Comparison of ENCODE assay signal across 8 cellular contexts in the genomic region with DNA sequence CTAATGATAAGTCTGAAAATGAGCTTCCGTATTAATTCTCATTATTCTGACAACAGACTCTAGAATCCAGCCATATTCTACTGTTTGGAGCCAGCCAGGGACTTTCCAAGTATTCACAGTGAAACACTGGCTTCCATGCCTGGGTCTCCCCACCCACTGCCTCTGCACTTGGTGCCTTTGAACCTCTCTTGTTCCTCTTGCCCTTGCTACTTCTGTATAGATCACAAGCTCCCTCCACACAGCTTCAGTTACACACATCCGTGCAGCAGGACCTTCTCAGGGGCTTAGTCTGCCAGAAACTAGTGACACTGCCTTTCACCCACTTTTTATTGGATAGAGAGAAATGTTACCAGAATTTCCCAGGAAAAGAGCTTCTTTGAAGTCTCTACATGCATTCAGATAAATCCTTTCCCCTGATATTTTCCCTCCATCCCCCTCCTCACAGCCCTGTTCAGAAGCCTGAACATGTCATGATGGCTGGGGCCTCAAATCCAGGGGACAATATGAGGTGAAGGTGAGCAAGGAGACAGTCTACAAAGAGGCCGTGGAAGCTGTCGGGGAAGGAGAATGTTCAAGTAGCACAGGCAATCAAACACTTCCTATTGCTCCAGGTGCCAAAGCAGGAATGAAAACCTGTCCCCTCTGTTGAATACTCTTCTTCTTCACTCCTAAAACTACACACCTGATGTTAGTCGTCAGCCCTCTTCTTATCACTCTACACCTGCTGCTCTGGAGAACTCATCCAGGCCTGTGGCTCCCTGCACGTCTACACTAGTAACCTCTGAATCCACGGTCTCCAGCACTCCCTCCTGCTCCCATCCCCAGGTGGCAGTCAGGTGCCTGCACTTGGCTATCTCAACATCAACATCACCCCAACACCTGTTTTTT. TPM values are rescaled to one million over a fixed set of nuclear protein-coding genes. Genes with fewer than 3 reads are reported as not detected.
DNase-seq lines count a peak whose midpoint lies in the region; ATAC-seq and TF ChIP-seq lines count a peak whose summit lies in the region.

No MANE protein-coding gene starts in this region.

- no peak for TF ChIP-seq CTCF in esophagus squamous epithelium (IDR thresholded peaks at IDR 0.05)

- peaks cover 0 to 8% (median 0%) of the 10 kb centered on the region in 4 donors for H3K27me3 ChIP-seq in esophagus squamous epithelium
- no peaks in the 10 kb centered on the region for H3K27me3 ChIP-seq in skeletal muscle tissue (ENCODE audit: control insufficient read depth in 3 of 3, insufficient read depth in 3 of 3, low read length in 3 of 3)
- peaks cover 68% of the 10 kb centered on the region for H3K27me3 ChIP-seq in MG63

- H3K9ac ChIP-seq in skeletal muscle tissue (ENCODE audit: low read depth in 1 of 3, low read length in 3 of 3), result no peak overlapping the region

- WGBS in esophagus squamous epithelium, 2 donors, result 36 to 51% methylated on average over 7 of the region's 7 CpGs

- ATAC-seq in GM18499 (IDR thresholded peaks at IDR 0.05; ENCODE audit: insufficient read depth, unreplicated experiment) (peak; percentile 45), GM21717 (IDR thresholded peaks at IDR 0.05; ENCODE audit: unreplicated experiment) (peak; percentile 54)

- peaks cover 0 to 9% (median 5%) of the 10 kb centered on the region in 3 donors for H3K4me1 ChIP-seq in esophagus squamous epithelium
- H3K4me1 ChIP-seq in skeletal muscle tissue (ENCODE audit: control insufficient read depth in 3 of 3, insufficient read depth in 3 of 3, low read length in 3 of 3), result no peaks in the 10 kb centered on the region

- H3K4me3 ChIP-seq in esophagus squamous epithelium (no peak overlapping the region), skeletal muscle tissue (ENCODE audit: low read length in 3 of 3) (no peak overlapping the region), MG63 (no peak overlapping the region)

- intact Hi-C loops in esophagus squamous epithelium (cut with DNase I), result no loop called here

- H3K36me3 ChIP-seq in esophagus squamous epithelium (no peaks in the 10 kb centered on the region), skeletal muscle tissue (ENCODE audit: control insufficient read depth in 3 of 3, insufficient read depth in 3 of 3, low read length in 3 of 3) (no peaks in the 10 kb centered on the region), MG63 (no peaks in the 10 kb centered on the region)

- DNase-seq in NAMALWA (ENCODE audit: low spot score) (peak; percentile 74), esophagus squamous epithelium (lab: John Stamatoyannopoulos, UW) (peak; percentile 18), NCI-H510A treated with DMSO at 0.1 percent for 48 hours (lab: John Stamatoyannopoulos, UW) (no peak), NCI-H1694 (lab: John Stamatoyannopoulos, UW) (no peak), MG63 (no peak)

- H3K27ac ChIP-seq in esophagus squamous epithelium (peak overlapping the region; percentile 33 to 87 (median 66)), skeletal muscle tissue (ENCODE audit: low read depth, low read length) (peak overlapping the region; percentile 69)

- peak in 2 of 4 donors; percentile 39 to 68 for TF ChIP-seq POLR2A in esophagus squamous epithelium (IDR thresholded peaks at IDR 0.05)

- H3K9me3 ChIP-seq in esophagus squamous epithelium (no peaks in the 10 kb centered on the region), skeletal muscle tissue (ENCODE audit: control insufficient read depth in 3 of 3, low read length in 3 of 3) (no peaks in the 10 kb centered on the region), MG63 (peaks cover 6% of the 10 kb centered on the region; the same call in 1 of the 2 replicates)

RNA-seq across cellular contexts. Expression of a gene that starts 20.1 kb away (rescaled TPM):
- total RNA-seq in esophagus squamous epithelium, result 1 to 10 TPM in 2 of 4 donors, under 1 TPM in 2; 0.61 to 9.7 (median 1.6) TPM
- 1.0 TPM for total RNA-seq in skeletal muscle tissue
- not detected in 2 replicates for total RNA-seq in MG63 (2014; rRNA removed; shearing (Covaris generic); ENCODE audit: low replicate concordance)

RNA-seq across cellular contexts. Expression of a gene that starts 43.9 kb away (rescaled TPM):
- total RNA-seq in esophagus squamous epithelium, result 100 to 1,000 TPM in 1 of 4 donors, 10 to 100 TPM in 1, 1 to 10 TPM in 2; 6.2 to 114 (median 48.2) TPM
- total RNA-seq in skeletal muscle tissue, result 14.6 TPM
- total RNA-seq in MG63 (2014; rRNA removed; shearing (Covaris generic); ENCODE audit: low replicate concordance), result 0.59 and 2.5 TPM in 2 replicates

RNA-seq across cellular contexts. Expression of a gene that starts 46.2 kb away (rescaled TPM):
- total RNA-seq in esophagus squamous epithelium (10 to 100 TPM in 2 of 4 donors, 1 to 10 TPM in 2; 3.2 to 96.9 (median 45.3) TPM), skeletal muscle tissue (9.9 TPM)
- 9.2 and 54.4 TPM in 2 replicates for total RNA-seq in MG63 (2014; rRNA removed; shearing (Covaris generic); ENCODE audit: low replicate concordance)

Comparison
In these comparisons a context has a peak if more than half of its experiments do, and no peak if none do; other contexts are left out.
1. DNase-seq: peak in NAMALWA (single experiment) and esophagus squamous epithelium (single experiment); none in NCI-H510A treated with DMSO at 0.1 percent for 48 hours (single experiment), NCI-H1694 (single experiment) and MG63 (single experiment).